In the genomic region with DNA sequence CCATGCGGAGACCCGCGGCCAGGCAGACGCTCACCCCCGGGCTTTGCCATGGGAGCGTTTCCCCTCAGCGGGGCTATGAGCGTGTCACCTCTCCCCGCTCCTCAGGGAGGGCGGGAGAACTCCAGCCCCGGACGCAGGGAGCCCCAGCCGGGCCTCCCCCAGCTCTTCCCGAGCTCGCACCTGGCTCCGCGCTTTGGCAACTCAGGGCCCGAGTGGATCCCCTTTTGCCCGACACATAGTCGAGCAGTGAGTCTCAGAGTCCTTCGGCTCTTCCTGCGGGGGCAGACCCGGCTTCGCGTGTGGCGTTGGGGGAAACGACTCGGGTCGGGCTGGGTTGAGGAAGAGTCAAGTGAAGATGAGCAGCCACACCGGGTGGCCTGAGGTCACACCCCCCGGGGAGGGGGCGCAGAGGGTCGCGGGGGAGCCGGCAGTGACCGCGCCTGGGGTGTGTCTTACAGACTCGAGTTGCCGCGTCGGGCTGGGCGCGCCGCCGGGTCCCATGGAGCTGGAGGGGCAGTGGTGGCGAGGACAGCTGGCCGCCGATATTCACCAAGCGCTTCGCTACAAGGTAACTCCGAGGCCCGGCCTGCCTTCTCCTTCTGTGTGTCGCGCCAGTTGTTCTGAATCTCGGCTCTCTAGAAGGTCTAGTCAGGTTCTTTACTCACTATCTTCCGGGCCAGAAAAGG, we compare ENCODE assay signal across 8 cellular contexts. TPM values are rescaled to one million over a fixed set of nuclear protein-coding genes. Genes with fewer than 3 reads are reported as not detected.
DNase-seq lines count a peak whose midpoint lies in the region; ATAC-seq, FAIRE-seq and TF ChIP-seq lines count a peak whose summit lies in the region.

No MANE protein-coding gene starts in this region.

- DNase-seq in NCI-H748 treated with DMSO at 0.1 percent for 48 hours (lab: John Stamatoyannopoulos, UW): peak; percentile 10
- DNase-seq in activated CD8-positive, alpha-beta memory T cell treated with anti-CD3 and anti-CD28 coated beads for 48 hours (ENCODE audit: low read depth in 2 of 3, low spot score in 2 of 3): peak; percentile 19 to 41 (median 27)
- DNase-seq in endothelial cell of umbilical vein (ENCODE audit: low read depth, low spot score): peak; percentile 50
- peak; percentile 34 to 69 for DNase-seq in mesothelial cell of epicardium (ENCODE audit: low spot score in 2 of 2, unreplicated experiment in 2 of 2)
- DNase-seq in stimulated activated CD8-positive, alpha-beta memory T cell treated with anti-CD3 and anti-CD28 coated beads, Interleukin-2, amount 100 ng/mL, for 48 hours (ENCODE audit: low read depth in 2 of 2): peak; percentile 18 to 34

- H3K79me2 ChIP-seq in ACC112 (ENCODE audit: control insufficient read depth, insufficient read depth, low read length, unreplicated experiment) (peaks cover 48% of the 10 kb centered on the region), endothelial cell of umbilical vein (ENCODE audit: control insufficient read depth, insufficient read depth, low read length) (peaks cover 56% of the 10 kb centered on the region)

- no peaks in the 10 kb centered on the region for H3K9me1 ChIP-seq in endothelial cell of umbilical vein (replicated peaks; ENCODE audit: control insufficient read depth, extremely low read depth, insufficient read depth, low read length)

- H3K36me3 ChIP-seq in ACC112 (ENCODE audit: insufficient read depth, low read length) (no peaks in the 10 kb centered on the region), endothelial cell of umbilical vein (ENCODE audit: control insufficient read depth in 2 of 2, extremely low read depth in 1 of 2, insufficient read depth in 2 of 2, low read length in 2 of 2) (no peaks in the 10 kb centered on the region)

- H3K4me1 Mint-ChIP-seq in mesothelial cell of epicardium: peaks cover 32% of the 10 kb centered on the region

- H3K27ac Mint-ChIP-seq in mesothelial cell of epicardium: peak overlapping the region; percentile 96

- peak overlapping the region; percentile 96 for H3K9ac ChIP-seq in endothelial cell of umbilical vein (replicated peaks; ENCODE audit: extremely low read depth, insufficient read depth, low read length)

- H3K4me2 ChIP-seq in endothelial cell of umbilical vein (ENCODE audit: insufficient read depth, low read length): peak overlapping the region; percentile 92

- peak overlapping the region; percentile 92 for H3K4me3 ChIP-seq in ACC112 (ENCODE audit: low read depth, low read length)
- peak overlapping the region; percentile 78 to 99 (median 98) for H3K4me3 ChIP-seq in endothelial cell of umbilical vein (replicated peaks in 1 of 3; ENCODE audit: insufficient read depth in 1 of 3, low read depth in 1 of 3, low read length in 3 of 3)

- peak overlapping the region; percentile 95 for H3K4me3 Mint-ChIP-seq in mesothelial cell of epicardium

- intact Hi-C loops in endothelial cell of umbilical vein (cut with micrococcal nuclease): loop anchor here (1.0 to 10.0 kb wide), 6 partner anchors 10 to 541 kb away; a partner anchor contains a TSS

- dilution Hi-C loops in endothelial cell of umbilical vein (cut with MboI; ENCODE audit: extremely low pct_ligation_motif_present, low sequenced_read_pairs): no loop called here

- BruUV-seq in endothelial cell of umbilical vein (replicated peaks; lab: Mats Ljungman, UMichigan): no TSS peak

- peak overlapping the region; percentile 51 for H3K27ac ChIP-seq in ACC112 (ENCODE audit: low read depth, low read length)
- H3K27ac ChIP-seq in endothelial cell of umbilical vein (ENCODE audit: insufficient read depth, low read depth, low read length): peak overlapping the region; percentile 76

- no peaks in the 10 kb centered on the region for H3K27me3 Mint-ChIP-seq in mesothelial cell of epicardium (ENCODE audit: low read depth)

- H3K4me1 ChIP-seq in ACC112 (ENCODE audit: control insufficient read depth, insufficient read depth, low read length, unreplicated experiment): peaks cover 5% of the 10 kb centered on the region
- H3K4me1 ChIP-seq in endothelial cell of umbilical vein (ENCODE audit: control insufficient read depth, extremely low read depth, insufficient read depth, low read length): peaks cover 22% of the 10 kb centered on the region

- CTCF ChIA-PET in endothelial cell of umbilical vein (lab: Charles Lee): interaction anchor here (0.6 to 2.0 kb wide), 8 partner anchors 9 to 350 kb away, joined by 3 to 10 read pairs (median 4); a partner anchor contains a TSS

- ATAC-seq in GM18520 (IDR thresholded peaks at IDR 0.05; ENCODE audit: unreplicated experiment) (peak; percentile 15), HG03060 (IDR thresholded peaks at IDR 0.05; ENCODE audit: low read depth, unreplicated experiment) (peak; percentile 2)

- no peak for TF ChIP-seq POLR2A in endothelial cell of umbilical vein (IDR thresholded peaks at IDR 0.05; ENCODE audit: low read depth, low read length)

- FAIRE-seq in endothelial cell of umbilical vein (lab: Jason Lieb, UNC): peak; percentile 12

- H3K27me3 ChIP-seq in ACC112 (ENCODE audit: insufficient read depth, low read length) (no peaks in the 10 kb centered on the region), endothelial cell of umbilical vein (ENCODE audit: control insufficient read depth in 2 of 2, insufficient read depth in 2 of 2, low read length in 2 of 2) (no peaks in the 10 kb centered on the region)

- POLR2A ChIA-PET in endothelial cell of umbilical vein (lab: Charles Lee): interaction anchor here (1.0 to 1.2 kb wide), 2 partner anchors 45 to 86 kb away, joined by 3 to 4 read pairs; a partner anchor contains a TSS

- H3K9me3 Mint-ChIP-seq in mesothelial cell of epicardium: no peaks in the 10 kb centered on the region

- no peaks in the 10 kb centered on the region for H4K20me1 ChIP-seq in endothelial cell of umbilical vein (replicated peaks; ENCODE audit: control insufficient read depth, extremely low read depth, insufficient read depth, low read length)

- peaks cover 16% of the 10 kb centered on the region for H3K36me3 Mint-ChIP-seq in mesothelial cell of epicardium

- TF ChIP-seq CTCF in endothelial cell of umbilical vein (IDR thresholded peaks at IDR 0.05; ENCODE audit: extremely low read depth in 1 of 2, insufficient read depth in 1 of 2, low read depth in 1 of 2, low read length in 2 of 2) (no peak), mesothelial cell of epicardium (IDR thresholded peaks at IDR 0.05; ENCODE audit: unreplicated experiment) (no peak)

- H3K9me3 ChIP-seq in endothelial cell of umbilical vein (replicated peaks; ENCODE audit: control insufficient read depth, insufficient read depth, low read length): no peaks in the 10 kb centered on the region

- peak overlapping the region; percentile 76 for H2AFZ ChIP-seq in ACC112 (ENCODE audit: low read length, unreplicated experiment)
- H2AFZ ChIP-seq in endothelial cell of umbilical vein (ENCODE audit: low read depth, low read length): peak overlapping the region; percentile 88

TF ChIP-seq in endothelial cell of umbilical vein, 7 proteins besides CTCF, POLR2A, EP300 and RAD21:
- TF ChIP-seq, protein P1, sequence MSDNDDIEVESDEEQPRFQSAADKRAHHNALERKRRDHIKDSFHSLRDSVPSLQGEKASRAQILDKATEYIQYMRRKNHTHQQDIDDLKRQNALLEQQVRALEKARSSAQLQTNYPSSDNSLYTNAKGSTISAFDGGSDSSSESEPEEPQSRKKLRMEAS (IDR thresholded peaks at IDR 0.05; ENCODE audit: insufficient read depth, insufficient read length): no peak
- TF ChIP-seq POLR2AphosphoS5 (IDR thresholded peaks at IDR 0.05; ENCODE audit: insufficient read depth, low read depth, low read length) (no peak), GATA2 (IDR thresholded peaks at IDR 0.05; ENCODE audit: insufficient read depth, insufficient read length, low read depth, low read length) (no peak), MYC (IDR thresholded peaks at IDR 0.05; ENCODE audit: low read depth, low read length) (no peak), JUN (IDR thresholded peaks at IDR 0.05; ENCODE audit: borderline replicate concordance, insufficient read depth, insufficient read length, low read depth) (no peak), FOS (IDR thresholded peaks at IDR 0.05; ENCODE audit: borderline replicate concordance, insufficient read depth, low read length) (no peak), EZH2 (IDR thresholded peaks at IDR 0.05; ENCODE audit: borderline replicate concordance, low read depth, low read length, severe bottlenecking) (no peak)

RNA-seq across cellular contexts. Expression of a gene that starts 0.7 kb away (rescaled TPM):
- total RNA-seq in endothelial cell of umbilical vein (22.4 and 25.5 TPM in 2 replicates), mesothelial cell of epicardium (24.9 to 26.4 TPM (median 25.1 TPM) in 3 replicates)
- 23.5 and 27.6 TPM in 2 replicates for polyA plus RNA-seq in endothelial cell of umbilical vein
- 15.2 and 16.1 TPM in 2 replicates for polyA plus RNA-seq in endothelial cell of umbilical vein (2011; cell fraction: cytosol; rRNA removed)
- 46.3 and 53.8 TPM in 2 replicates for polyA plus RNA-seq in endothelial cell of umbilical vein (2011; cell fraction: nucleus; rRNA removed)
- polyA plus RNA-seq in endothelial cell of umbilical vein (2012): 14.4 and 19.3 TPM in 2 replicates
- polyA minus RNA-seq in endothelial cell of umbilical vein: 77.1 and 80.2 TPM in 2 replicates
- 7.6 TPM for polyA minus RNA-seq in endothelial cell of umbilical vein (2011; cell fraction: cytosol; rRNA and poly(A)+ RNA removed)
- 48.2 and 55.7 TPM in 2 replicates for polyA minus RNA-seq in endothelial cell of umbilical vein (2011; cell fraction: nucleus; rRNA and poly(A)+ RNA removed)

Comparison
In these comparisons a context has a peak if more than half of its experiments do, and no peak if none do; other contexts are left out.
1. Peak in every context shown above with its lines: DNase-seq, ATAC-seq, H3K4me3 ChIP-seq and H3K27ac ChIP-seq.